In genomic region chr16:21599158-21599993, GRCh38 we compare ENCODE assay signal across 1 cellular context.
TF ChIP-seq lines count a peak whose summit lies in the region.

TSS of gene METTL9 (plus strand) at chr16:21599577. CDS start at chr16:21599734, 157 bp downstream.

TF ChIP-seq in GM12878, 131 proteins besides CTCF, POLR2A, EP300 and RAD21 (continued from another document and continues in another):
- no peak; a peak in 1 of 4 replicates for TF ChIP-seq IKZF2 (IDR thresholded peaks at IDR 0.05)
- peak; percentile 68 for TF ChIP-seq E2F8 (IDR thresholded peaks at IDR 0.05; ENCODE audit: low read depth, partially characterized antibody)
- TF ChIP-seq PBX3 (IDR thresholded peaks at IDR 0.05; ENCODE audit: insufficient replicate concordance, low read depth, low read length) = no peak
- TF ChIP-seq NR2C2 (IDR thresholded peaks at IDR 0.05; ENCODE audit: borderline replicate concordance, control insufficient read depth, insufficient read length, low read depth) = no peak
- TF ChIP-seq SIX5 (IDR thresholded peaks at IDR 0.05; ENCODE audit: low read depth, low read length, severe bottlenecking) = peak; percentile 67
- TF ChIP-seq SIN3A (IDR thresholded peaks at IDR 0.05; ENCODE audit: low read depth, low read length) = peak; percentile 82
- peak; percentile 41; the same call in 1 of the 2 replicates for TF ChIP-seq ZNF384 (IDR thresholded peaks at IDR 0.05; ENCODE audit: borderline replicate concordance, low read depth, low read length)
- peak; percentile 94 for TF ChIP-seq TAF1 (IDR thresholded peaks at IDR 0.05; ENCODE audit: borderline replicate concordance, low read depth, low read length)
- peak; percentile 89 for TF ChIP-seq DPF2 (IDR thresholded peaks at IDR 0.05)
- TF ChIP-seq SMAD5 (IDR thresholded peaks at IDR 0.05; ENCODE audit: low read depth) = peak; percentile 92
- no peak for TF ChIP-seq JUNB (IDR thresholded peaks at IDR 0.05)
- TF ChIP-seq TCF7 (IDR thresholded peaks at IDR 0.05; ENCODE audit: borderline replicate concordance) = no peak
- TF ChIP-seq MAX (IDR thresholded peaks at IDR 0.05; ENCODE audit: low read depth, low read length) = peak; percentile 68
- TF ChIP-seq CREB1 (IDR thresholded peaks at IDR 0.05; ENCODE audit: low read depth) = peak; percentile 90
- no peak; the same call in 1 of the 2 replicates for TF ChIP-seq MTA2 (IDR thresholded peaks at IDR 0.05; ENCODE audit: low read depth)
- peak; percentile 68 for TF ChIP-seq MYC (IDR thresholded peaks at IDR 0.05; ENCODE audit: insufficient read depth, insufficient read length, insufficient replicate concordance, low read length, severe bottlenecking)
- no peak for TF ChIP-seq PAX8 (IDR thresholded peaks at IDR 0.05)
- TF ChIP-seq ATF2 (IDR thresholded peaks at IDR 0.05; ENCODE audit: low read length) = no peak
- TF ChIP-seq MEF2A (IDR thresholded peaks at IDR 0.05; ENCODE audit: insufficient read depth, low read depth, low read length) = no peak
- TF ChIP-seq EGR1 (IDR thresholded peaks at IDR 0.05; ENCODE audit: borderline replicate concordance in 1 of 2, low read depth in 2 of 2, low read length in 2 of 2) = peak; percentile 64 to 67; a peak in 2 of 3 replicates
- peak; percentile 45; the same call in 1 of the 2 replicates for TF ChIP-seq FOXK2 (IDR thresholded peaks at IDR 0.05)
- TF ChIP-seq LARP7 (IDR thresholded peaks at IDR 0.05) = peak; percentile 86
- no peak for TF ChIP-seq JUND (IDR thresholded peaks at IDR 0.05; ENCODE audit: low read depth, low read length)
- no peak for TF ChIP-seq FOXM1 (IDR thresholded peaks at IDR 0.05; ENCODE audit: low read depth, low read length)
- TF ChIP-seq NRF1 (conservative IDR thresholded peaks at IDR 0.05; ENCODE audit: low read depth, low read length) = peak; percentile 19; the same call in 1 of the 2 replicates
- no peak for TF ChIP-seq SPI1 (IDR thresholded peaks at IDR 0.05; ENCODE audit: borderline replicate concordance, insufficient read depth, low read depth, low read length)
- TF ChIP-seq GABPA (IDR thresholded peaks at IDR 0.05; ENCODE audit: low read depth) = peak; percentile 95
- TF ChIP-seq BCLAF1 (IDR thresholded peaks at IDR 0.05) = 0 out of 2 replicates have a peak, but pooled peaks have one; percentile 32
- TF ChIP-seq CUX1 (IDR thresholded peaks at IDR 0.05; ENCODE audit: insufficient replicate concordance, low read depth, low read length) = no peak
- TF ChIP-seq ASH2L (IDR thresholded peaks at IDR 0.05; ENCODE audit: borderline replicate concordance, low read depth) = peak; percentile 61; the same call in 1 of the 2 replicates
- TF ChIP-seq YY1 (IDR thresholded peaks at IDR 0.05; ENCODE audit: low read depth, low read length) = peak; percentile 94
- peak; percentile 25 for TF ChIP-seq MEF2B (IDR thresholded peaks at IDR 0.05; ENCODE audit: partially characterized antibody, poor library complexity, severe bottlenecking)
- no peak for TF ChIP-seq STAT3 (IDR thresholded peaks at IDR 0.05; ENCODE audit: low read depth, low read length)
- TF ChIP-seq CEBPB (IDR thresholded peaks at IDR 0.05; ENCODE audit: borderline replicate concordance in 1 of 2, low read depth in 2 of 2, low read length in 2 of 2) = peak in 1 of 2 experiments; percentile 4; a peak in 1 of 4 replicates
- no peak for TF ChIP-seq ZBTB4 (CRISPR knock-in tag; IDR thresholded peaks at IDR 0.05)
- peak; percentile 38; the same call in 1 of the 2 replicates for TF ChIP-seq ZNF217 (IDR thresholded peaks at IDR 0.05)
- peak; percentile 87 for TF ChIP-seq BACH1 (IDR thresholded peaks at IDR 0.05; ENCODE audit: borderline replicate concordance)
- TF ChIP-seq CHD4 (IDR thresholded peaks at IDR 0.05) = no peak
- no peak for TF ChIP-seq MTA3 (IDR thresholded peaks at IDR 0.05; ENCODE audit: borderline replicate concordance, low read length)
- no peak for TF ChIP-seq CEBPZ (IDR thresholded peaks at IDR 0.05; ENCODE audit: low read depth, low read length)
